Comparison of ENCODE assay signal across 4 cellular contexts in the genomic region with DNA sequence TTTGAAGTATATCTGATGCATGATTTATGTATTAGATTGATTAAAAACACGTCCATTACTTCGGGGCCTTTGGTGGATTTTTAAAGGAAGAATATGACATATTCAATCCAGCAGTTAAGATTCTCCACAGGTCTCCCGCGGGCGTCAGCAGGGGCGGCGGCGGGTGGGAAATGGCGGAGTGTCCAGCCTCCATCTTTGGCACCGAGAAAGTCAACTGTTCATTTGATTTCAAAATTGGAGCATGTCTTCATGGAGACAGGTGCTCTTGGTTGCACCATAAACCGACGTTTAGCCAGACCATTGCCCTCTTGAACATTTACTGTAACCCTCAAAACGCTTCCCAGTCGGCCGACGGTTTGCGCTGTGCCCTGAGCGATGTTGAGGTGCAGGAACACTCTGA. TPM values are rescaled to one million over a fixed set of nuclear protein-coding genes. Genes with fewer than 3 reads are reported as not detected.
"Had no signal": no experiment of that assay in that cellular context is flagged by ENCODE, and none has a peak within 500 bp of the region (broad histone marks: within the 10 kb centered on the region; RNA-seq: fewer than 3 reads in every experiment).

No MANE protein-coding gene starts in this region.

- DNase-seq: GDM1, GF-D8 had no signal

- ATAC-seq: GM12878 had no signal

- H3K4me3 ChIP-seq: GM12878 had no signal

RNA-seq across cellular contexts. Expression of a gene that starts 7.2 kb away (rescaled TPM):
- total RNA-seq: G401, GM12878 had no signal
- polyA plus RNA-seq: GM12878 had no signal
